Comparison of ENCODE assay signal across 9 cellular contexts in genomic region chr20:23156170-23156841, GRCh38.
DNase-seq lines count a peak whose midpoint lies in the region; ATAC-seq and TF ChIP-seq lines count a peak whose summit lies in the region.
"Had no signal": no experiment of that assay in that cellular context is flagged by ENCODE, and none has a peak within 500 bp of the region (broad histone marks: within the 10 kb centered on the region; RNA-seq: fewer than 3 reads in every experiment).

No MANE protein-coding gene starts in this region.

- H2BK15ac ChIP-seq in neuronal stem cell (ENCODE audit: low read length), result no peak overlapping the region

- H3K4me1 ChIP-seq in neuronal stem cell (ENCODE audit: control insufficient read depth in 2 of 2, insufficient read depth in 1 of 2, low read depth in 1 of 2, low read length in 2 of 2), result peaks cover 0 to 17% of the 10 kb centered on the region in 2 donors

- H3K36me3 ChIP-seq in neuronal stem cell (replicated peaks in 1 of 2; ENCODE audit: control insufficient read depth in 2 of 2, insufficient read depth in 2 of 2, low read length in 2 of 2), result no peaks in the 10 kb centered on the region

- H2AK5ac ChIP-seq in neuronal stem cell (ENCODE audit: low read depth, low read length), result no peak overlapping the region

- H2BK5ac ChIP-seq in neuronal stem cell (ENCODE audit: low read length), result peak overlapping the region; percentile 26

- H3K27ac ChIP-seq in coronary artery, result peak overlapping the region; percentile 95
- H3K27ac ChIP-seq in neuronal stem cell (replicated peaks; ENCODE audit: low read length), result no peak overlapping the region

- peak overlapping the region in 1 of 6 donors; percentile 22 for H3K27ac Mint-ChIP-seq in immature natural killer cell
- H3K27ac Mint-ChIP-seq: T-helper 1 cell treated with Interleukin-12 subunit alpha and Interleukin-12 subunit beta and Interleukin-4 antibody, amounts not matched to agents 30 μg/mL and 1 μg/mL, for 36 hours had no signal

- H4K8ac ChIP-seq in neuronal stem cell (ENCODE audit: low read depth, low read length), result no peak overlapping the region

- H3K4me2 ChIP-seq in neuronal stem cell (ENCODE audit: insufficient read depth, low read length, poor library complexity, severe bottlenecking), result no peak overlapping the region

- no peak overlapping the region for H2BK12ac ChIP-seq in neuronal stem cell (ENCODE audit: low read length)

- no peaks in the 10 kb centered on the region for H3K27me3 ChIP-seq in neuronal stem cell (ENCODE audit: control insufficient read depth in 3 of 3, insufficient read depth in 3 of 3, low read depth in 1 of 3, low read length in 3 of 3)

- no peak for TF ChIP-seq POLR2A in NB4 (IDR thresholded peaks at IDR 0.05; ENCODE audit: extremely low read depth, insufficient read length)

- no peak overlapping the region for H3K14ac ChIP-seq in neuronal stem cell (ENCODE audit: low read length)

- H3K9me3 ChIP-seq in neuronal stem cell (replicated peaks in 1 of 2; ENCODE audit: control insufficient read depth in 2 of 2, insufficient read depth in 1 of 2, low read depth in 1 of 2, low read length in 2 of 2), result no peaks in the 10 kb centered on the region

- H3K23ac ChIP-seq in neuronal stem cell (ENCODE audit: low read depth, low read length, poor library complexity), result no peak overlapping the region

- H3K4me3 ChIP-seq in NB4 (ENCODE audit: low read depth, low read length) (no peak overlapping the region), coronary artery (no peak overlapping the region), neuronal stem cell (ENCODE audit: low read length in 2 of 2) (no peak overlapping the region)

- ATAC-seq in HG03196 (IDR thresholded peaks at IDR 0.05; ENCODE audit: unreplicated experiment), result no peak

- no peak for TF ChIP-seq CTCF in NB4 (IDR thresholded peaks at IDR 0.05; ENCODE audit: low read depth, low read length)
- TF ChIP-seq CTCF in coronary artery (IDR thresholded peaks at IDR 0.05), result no peak

- H3K9ac ChIP-seq in neuronal stem cell (ENCODE audit: low read depth, low read length, poor library complexity), result no peak overlapping the region

- WGBS in neuronal stem cell (ENCODE audit: extremely low coverage in 2 of 2, insufficient read length in 2 of 2, insufficient replicate concordance in 1 of 2), 2 donors, result no CpG with 5 or more reads among the region's 11 CpGs

- H2AFZ ChIP-seq in neuronal stem cell (ENCODE audit: low read length), result no peak overlapping the region

- H3K9me3 Mint-ChIP-seq in immature natural killer cell, result no peaks in the 10 kb centered on the region
- H3K9me3 Mint-ChIP-seq: T-helper 1 cell treated with Interleukin-12 subunit alpha and Interleukin-12 subunit beta and Interleukin-4 antibody, amounts not matched to agents 30 μg/mL and 1 μg/mL, for 36 hours had no signal

- H3K4ac ChIP-seq in neuronal stem cell (ENCODE audit: low read length), result no peak overlapping the region

- H3K27me3 Mint-ChIP-seq in immature natural killer cell (ENCODE audit: low read depth in 3 of 3), result peaks cover 1 to 3% (median 3%) of the 10 kb centered on the region in 3 donors

- no peak overlapping the region for H3K4me3 Mint-ChIP-seq in immature natural killer cell
- H3K4me3 Mint-ChIP-seq: T-helper 1 cell treated with Interleukin-12 subunit alpha and Interleukin-12 subunit beta and Interleukin-4 antibody, amounts not matched to agents 30 μg/mL and 1 μg/mL, for 36 hours had no signal

- peaks cover 9 to 12% of the 10 kb centered on the region in 2 donors for H3K4me1 Mint-ChIP-seq in immature natural killer cell

- H3K18ac ChIP-seq in neuronal stem cell (ENCODE audit: low read length), result no peak overlapping the region

- H3K79me1 ChIP-seq in neuronal stem cell (ENCODE audit: low read depth, low read length), result no peaks in the 10 kb centered on the region

- H3K36me3 Mint-ChIP-seq in immature natural killer cell, result no peaks in the 10 kb centered on the region

- DNase-seq in CD1c-positive myeloid dendritic cell (ENCODE audit: extremely low spot score), result peak; percentile 91
- peak; percentile 97 for DNase-seq in NB4 (ENCODE audit: low read depth)
- DNase-seq in coronary artery (ENCODE audit: low spot score), result peak; percentile 88
- no peak for DNase-seq in neuronal stem cell (ENCODE audit: low spot score)
- no peak for DNase-seq in immature natural killer cell
- DNase-seq in activated CD4-positive, alpha-beta T cell treated with anti-CD3 and anti-CD28 coated beads, Interleukin-2, amount 50 U/mL, for 1 hour, result no peak
- no peak for DNase-seq in NCI-H1930 (lab: John Stamatoyannopoulos, UW)

- no peak overlapping the region for H4K91ac ChIP-seq in neuronal stem cell (ENCODE audit: low read depth, low read length, poor library complexity)

- no peak overlapping the region for H2BK120ac ChIP-seq in neuronal stem cell (ENCODE audit: low read depth, low read length)

Comparison
In these comparisons a context has a peak if more than half of its experiments do, and no peak if none do; other contexts are left out.
1. DNase-seq: peak in CD1c-positive myeloid dendritic cell (single experiment), NB4 (single experiment) and coronary artery (single experiment); none in neuronal stem cell (single experiment), immature natural killer cell (0 of 3), activated CD4-positive, alpha-beta T cell treated with anti-CD3 and anti-CD28 coated beads, Interleukin-2, amount 50 U/mL, for 1 hour (single experiment) and NCI-H1930 (0 of 2).